In genomic region chr16:75526032-75526790, GRCh38 we compare ENCODE assay signal across 18 cellular contexts. TPM values are rescaled to one million over a fixed set of nuclear protein-coding genes. Genes with fewer than 3 reads are reported as not detected.
DNase-seq lines count a peak whose midpoint lies in the region; ATAC-seq, FAIRE-seq and TF ChIP-seq lines count a peak whose summit lies in the region.
"Had no signal": no experiment of that assay in that cellular context is flagged by ENCODE, and none has a peak within 500 bp of the region (broad histone marks: within the 10 kb centered on the region; RNA-seq: fewer than 3 reads in every experiment).

No MANE protein-coding gene starts in this region.

- TF ChIP-seq CTCF in kidney (IDR thresholded peaks at IDR 0.05; ENCODE audit: borderline replicate concordance, extremely low read depth, insufficient read depth) = no peak

- H3K9ac ChIP-seq in kidney (ENCODE audit: low read length in 2 of 2) = no peak overlapping the region

- H3K27ac ChIP-seq in kidney (ENCODE audit: low read depth in 2 of 2, low read length in 2 of 2) (no peak overlapping the region), aorta (ENCODE audit: low read depth in 1 of 2, low read length in 2 of 2) (no peak overlapping the region)
- H3K27ac ChIP-seq: A549 had no signal

- FAIRE-seq in HTR-8/SVneo (lab: Jason Lieb, UNC) = peak; percentile 66
- no peak for FAIRE-seq in kidney (lab: Jason Lieb, UNC)
- FAIRE-seq: A549, RCC 7860 had no signal

- 93% methylated on average over 5 of the region's 5 CpGs for WGBS in aorta, 2 donors

- intact Hi-C loops in kidney (cut with DNase I) (no loop called here), aorta (cut with DNase I) (no loop called here)

- H3K9me3 ChIP-seq in kidney (ENCODE audit: control insufficient read depth in 1 of 2, low read length in 2 of 2) (no peaks in the 10 kb centered on the region), aorta (ENCODE audit: control insufficient read depth, low read length) (no peaks in the 10 kb centered on the region)
- H3K9me3 ChIP-seq: A549, BE2C had no signal

- H3K4me1 ChIP-seq in kidney (ENCODE audit: control insufficient read depth in 1 of 2, insufficient read depth in 1 of 2, low read depth in 1 of 2, low read length in 2 of 2) = no peaks in the 10 kb centered on the region
- H3K4me1 ChIP-seq in aorta (ENCODE audit: control insufficient read depth in 1 of 2, insufficient read depth in 2 of 2, low read length in 2 of 2) = no peaks in the 10 kb centered on the region
- H3K4me1 ChIP-seq: A549, BE2C had no signal

- no peaks in the 10 kb centered on the region for H3K36me3 ChIP-seq in kidney (ENCODE audit: control insufficient read depth in 1 of 2, insufficient read depth in 2 of 2, low read length in 2 of 2)
- H3K36me3 ChIP-seq in aorta (ENCODE audit: control insufficient read depth in 1 of 2, insufficient read depth in 2 of 2, low read length in 1 of 2) = no peaks in the 10 kb centered on the region
- H3K36me3 ChIP-seq: BE2C had no signal

- ATAC-seq in aorta (ENCODE audit: low FRiP score) (no peak), GM21737 (IDR thresholded peaks at IDR 0.05; ENCODE audit: unreplicated experiment) (no peak)
- ATAC-seq: A549, GM23338 had no signal

- DNase-seq in HTR-8/SVneo (ENCODE audit: insufficient read length, low spot score) = no peak
- DNase-seq in kidney = peak; percentile 20
- DNase-seq in aorta = peak; percentile 4 to 20
- no peak for DNase-seq in activated CD4-positive, alpha-beta T cell treated with anti-CD3 and anti-CD28 coated beads, Interleukin-2, amount 50 U/mL, for 4 hours
- DNase-seq: BE2C; CD4-positive, CD25-positive, alpha-beta regulatory T cell; DMS79; Kasumi-1; NCI-H1694 treated with DMSO at 0.1 percent for 48 hours; NCI-H446; NCI-H526; OCI-M1; Right ventricle myocardium superior had no signal

- H3K4me3 ChIP-seq in kidney (ENCODE audit: low read length in 2 of 2) (no peak overlapping the region), aorta (ENCODE audit: low read length in 2 of 2) (no peak overlapping the region)
- H3K4me3 ChIP-seq: A549, GM23338 had no signal

- no peaks in the 10 kb centered on the region for H3K27me3 ChIP-seq in aorta (ENCODE audit: control insufficient read depth in 1 of 2, insufficient read depth in 2 of 2, low read length in 1 of 2)
- H3K27me3 ChIP-seq: BE2C had no signal

RNA-seq across cellular contexts. Expression of gene CHST5, which starts 9.7 kb away (rescaled TPM):
- total RNA-seq in kidney = 0.13 TPM
- polyA plus RNA-seq in kidney (ENCODE audit: insufficient read depth, low read depth, low replicate concordance) = 0.28 TPM
- not detected for total RNA-seq in aorta
- polyA plus RNA-seq in aorta = 1 to 10 TPM in 1 of 2 donors, under 1 TPM in 1; 0.97 to 1.5 TPM
- total RNA-seq: CD4-positive, CD25-positive, alpha-beta regulatory T cell; GM23338; MCF 10A had no signal
- polyA plus RNA-seq: CD4-positive, CD25-positive, alpha-beta regulatory T cell; GM23338 had no signal

RNA-seq across cellular contexts. Expression of gene TMEM231, which starts 29.8 kb away (rescaled TPM):
- total RNA-seq in kidney (13.7 TPM), aorta (10 to 100 TPM in 1 of 2 donors, 1 to 10 TPM in 1; 6.8 to 10.3 TPM)
- polyA plus RNA-seq in kidney (ENCODE audit: insufficient read depth, low read depth, low replicate concordance) (8.6 TPM), aorta (10 to 100 TPM in 1 of 2 donors, 1 to 10 TPM in 1; 2.3 to 11.0 TPM)

RNA-seq across cellular contexts. Expression of gene CHST6, which starts 31.0 kb away (rescaled TPM):
- total RNA-seq in kidney = 0.79 TPM
- polyA plus RNA-seq in kidney (ENCODE audit: insufficient read depth, low read depth, low replicate concordance) = 0.04 TPM
- 1 to 10 TPM; 2.4 to 6.0 TPM for total RNA-seq in aorta
- polyA plus RNA-seq in aorta = under 1 TPM; 0.49 to 0.88 TPM
- total RNA-seq: CD4-positive, CD25-positive, alpha-beta regulatory T cell had no signal
- polyA plus RNA-seq: CD4-positive, CD25-positive, alpha-beta regulatory T cell had no signal

RNA-seq across cellular contexts. Expression of gene GABARAPL2, which starts 40.0 kb away (rescaled TPM):
- total RNA-seq in kidney = 116 TPM
- polyA plus RNA-seq in kidney (ENCODE audit: insufficient read depth, low read depth, low replicate concordance) = 247 TPM
- total RNA-seq in aorta = 100 to 1,000 TPM; 106 to 154 TPM
- 100 to 1,000 TPM; 198 to 237 TPM for polyA plus RNA-seq in aorta

Comparison
In these comparisons a context has a peak if more than half of its experiments do, and no peak if none do; other contexts are left out.
1. DNase-seq: peak in kidney (single experiment) and aorta (2 of 2); none in HTR-8/SVneo (single experiment) and activated CD4-positive, alpha-beta T cell treated with anti-CD3 and anti-CD28 coated beads, Interleukin-2, amount 50 U/mL, for 4 hours (0 of 2).